ENCODE assay signal across 1 cellular context in genomic region chr12:76790564-76791552, GRCh38.
A peak's percentile ranks its signal among the peaks of the same experiment; 100 is the strongest.
TF ChIP-seq lines count a peak whose summit lies in the region.

No MANE protein-coding gene starts in this region.

TF ChIP-seq in K562, 482 proteins besides CTCF, POLR2A, EP300 and RAD21 (continued from another document):
- no peak for TF ChIP-seq E2F8 (IDR thresholded peaks at IDR 0.05; ENCODE audit: low read depth, partially characterized antibody)
- TF ChIP-seq ZNF512 (tag; IDR thresholded peaks at IDR 0.05): no peak
- no peak for TF ChIP-seq DMBX1 (CRISPR knock-in tag; IDR thresholded peaks at IDR 0.05; ENCODE audit: borderline replicate concordance)
- TF ChIP-seq ARID2 (IDR thresholded peaks at IDR 0.05): peak; percentile 76
- no peak for TF ChIP-seq MGA (IDR thresholded peaks at IDR 0.05)
- no peak for TF ChIP-seq CHCHD3 (CRISPR knock-in tag; IDR thresholded peaks at IDR 0.05)
- TF ChIP-seq NCOA2 (IDR thresholded peaks at IDR 0.05; ENCODE audit: partially characterized antibody in 2 of 2): no peak
- TF ChIP-seq CEBPB (tag; IDR thresholded peaks at IDR 0.05): no peak
- no peak for TF ChIP-seq SAP30 (IDR thresholded peaks at IDR 0.05; ENCODE audit: borderline replicate concordance, insufficient read depth, low read depth, low read length, poor library complexity, severe bottlenecking)
- TF ChIP-seq DEAF1 (CRISPR knock-in tag; IDR thresholded peaks at IDR 0.05): peak; percentile 80
